In genomic region chr17:64411999-64412771, GRCh38 we compare ENCODE assay signal across 9 cellular contexts.
A peak's percentile ranks its signal among the peaks of the same experiment; 100 is the strongest.
DNase-seq lines count a peak whose midpoint lies in the region; ATAC-seq and FAIRE-seq lines count a peak whose summit lies in the region.
"Had no signal": no experiment of that assay in that cellular context is flagged by ENCODE, and none has a peak within 500 bp of the region (broad histone marks: within the 10 kb centered on the region; RNA-seq: fewer than 3 reads in every experiment).

No MANE protein-coding gene starts in this region.

- peak overlapping the region; percentile 75 for H3K4me3 Mint-ChIP-seq in stimulated activated memory B cell treated with anti-CD40 and anti-IgM and Interleukin-4, amounts not matched to agents 10 μg/mL and 1 μg/mL and 100 μg/mL, for 72 hours

- no peak for FAIRE-seq in urothelium cell line (lab: Jason Lieb, UNC)
- FAIRE-seq: GM18507 had no signal

- ATAC-seq in stimulated activated memory B cell treated with anti-CD40 and anti-IgM and Interleukin-4, amounts not matched to agents 10 μg/mL and 1 μg/mL and 100 μg/mL, for 72 hours, result peak; percentile 87
- ATAC-seq in GM21737 (IDR thresholded peaks at IDR 0.05; ENCODE audit: unreplicated experiment), result no peak

- H3K9me3 Mint-ChIP-seq in stimulated activated memory B cell treated with anti-CD40 and anti-IgM and Interleukin-4, amounts not matched to agents 10 μg/mL and 1 μg/mL and 100 μg/mL, for 72 hours, result no peaks in the 10 kb centered on the region

- peaks cover 43% of the 10 kb centered on the region for H3K4me1 Mint-ChIP-seq in stimulated activated memory B cell treated with anti-CD40 and anti-IgM and Interleukin-4, amounts not matched to agents 10 μg/mL and 1 μg/mL and 100 μg/mL, for 72 hours

- H3K27me3 ChIP-seq in layer of hippocampus (ENCODE audit: control insufficient read depth, insufficient read depth, low read length), result no peaks in the 10 kb centered on the region

- no peaks in the 10 kb centered on the region for H3K27me3 Mint-ChIP-seq in stimulated activated memory B cell treated with anti-CD40 and anti-IgM and Interleukin-4, amounts not matched to agents 10 μg/mL and 1 μg/mL and 100 μg/mL, for 72 hours

- DNase-seq in CD1c-positive myeloid dendritic cell (ENCODE audit: extremely low spot score), result peak; percentile 81
- peak; percentile 47 for DNase-seq in NCI-H146 treated with DMSO at 0.1 percent for 48 hours (lab: John Stamatoyannopoulos, UW; ENCODE audit: unreplicated experiment)
- DNase-seq in caudate nucleus (lab: John Stamatoyannopoulos, UW), result peak in 45 of 61 donors; percentile 11 to 76 (median 47)
- DNase-seq in DMS53 (lab: John Stamatoyannopoulos, UW), result no peak
- DNase-seq in urothelium cell line (ENCODE audit: low spot score), result no peak

- peak overlapping the region; percentile 84 for H3K27ac Mint-ChIP-seq in stimulated activated memory B cell treated with anti-CD40 and anti-IgM and Interleukin-4, amounts not matched to agents 10 μg/mL and 1 μg/mL and 100 μg/mL, for 72 hours

- no peaks in the 10 kb centered on the region for H3K36me3 Mint-ChIP-seq in stimulated activated memory B cell treated with anti-CD40 and anti-IgM and Interleukin-4, amounts not matched to agents 10 μg/mL and 1 μg/mL and 100 μg/mL, for 72 hours

- H3K27ac ChIP-seq in caudate nucleus (ENCODE audit: low read depth, low read length) (peak overlapping the region; percentile 88), layer of hippocampus (ENCODE audit: low read depth, low read length) (peak overlapping the region; percentile 60)

Comparison
In these comparisons a context has a peak if more than half of its experiments do, and no peak if none do; other contexts are left out.
1. DNase-seq: peak in CD1c-positive myeloid dendritic cell (single experiment), NCI-H146 treated with DMSO at 0.1 percent for 48 hours (single experiment) and caudate nucleus (45 of 61); none in DMS53 (single experiment) and urothelium cell line (single experiment).